ENCODE assay signal across 8 cellular contexts in genomic region chr6:1381397-1382330, GRCh38. TPM values are rescaled to one million over a fixed set of nuclear protein-coding genes. Genes with fewer than 3 reads are reported as not detected.
DNase-seq lines count a peak whose midpoint lies in the region; ATAC-seq and TF ChIP-seq lines count a peak whose summit lies in the region.

No MANE protein-coding gene starts in this region.

- peak overlapping the region; percentile 1 for H3K4me3 Mint-ChIP-seq in CD8-positive, alpha-beta T cell

- 1% methylated on average over 90 of the region's 90 CpGs for WGBS in HUES64
- 1 to 2% methylated on average over 86 to 89 of the region's 90 CpGs for WGBS in lung, 2 donors

- peak; percentile 65 for TF ChIP-seq CTCF in CD8-positive, alpha-beta T cell (IDR thresholded peaks at IDR 0.05)
- peak; percentile 66 for TF ChIP-seq CTCF in lung (IDR thresholded peaks at IDR 0.05; ENCODE audit: control extremely low read depth, extremely low read depth)

- no peak overlapping the region for H3K27ac Mint-ChIP-seq in CD8-positive, alpha-beta T cell

- peaks cover 29% of the 10 kb centered on the region for H3K4me1 ChIP-seq in CD8-positive, alpha-beta T cell (ENCODE audit: insufficient read depth, low read length)
- peaks cover 15% of the 10 kb centered on the region for H3K4me1 ChIP-seq in HUES64 (ENCODE audit: insufficient read depth, low read length)
- peaks cover 3 to 31% of the 10 kb centered on the region in 2 donors for H3K4me1 ChIP-seq in lung (ENCODE audit: control insufficient read depth in 2 of 2, insufficient read depth in 2 of 2, low read length in 2 of 2)

- H3K27ac ChIP-seq in CD8-positive, alpha-beta T cell (ENCODE audit: low read depth, low read length), result no peak overlapping the region
- H3K27ac ChIP-seq in HUES64 (ENCODE audit: low read depth, low read length), result no peak overlapping the region
- peak overlapping the region; percentile 29 for H3K27ac ChIP-seq in cingulate gyrus (ENCODE audit: low read depth, low read length)
- peak overlapping the region in 1 of 2 donors; percentile 73 for H3K27ac ChIP-seq in lung (ENCODE audit: low read depth in 1 of 2, low read length in 1 of 2)

- intact Hi-C loops in CD8-positive, alpha-beta T cell (cut with DNase I, micrococcal nuclease), result loop anchor here (5.0 kb wide), 3 partner anchors 584 to 789 kb away; no protein-coding TSS in a partner anchor

- H3K9me3 Mint-ChIP-seq in CD8-positive, alpha-beta T cell, result no peaks in the 10 kb centered on the region

- H3K9ac ChIP-seq in HUES64 (ENCODE audit: low read depth, low read length), result no peak overlapping the region

- CTCF ChIA-PET in CD8-positive, alpha-beta T cell (lab: Charles Lee), result interaction anchor here (1.0 to 2.6 kb wide), 4 partner anchors 9 to 789 kb away, joined by 4 to 16 read pairs (median 7); no protein-coding TSS in a partner anchor

- POLR2A ChIA-PET in CD8-positive, alpha-beta T cell (lab: Charles Lee), result no interaction called here

- peaks cover 46% of the 10 kb centered on the region for H3K27me3 ChIP-seq in CD8-positive, alpha-beta T cell (ENCODE audit: insufficient read depth, low read length)
- H3K27me3 ChIP-seq in HUES64 (ENCODE audit: insufficient read depth, low read length) (peaks cover 100% of the 10 kb centered on the region), lung (ENCODE audit: control insufficient read depth, insufficient read depth) (peaks cover 10% of the 10 kb centered on the region)

- H3K36me3 ChIP-seq in CD8-positive, alpha-beta T cell (ENCODE audit: insufficient read depth, low read length), result no peaks in the 10 kb centered on the region
- no peaks in the 10 kb centered on the region for H3K36me3 ChIP-seq in HUES64 (ENCODE audit: insufficient read depth, low read length)
- H3K36me3 ChIP-seq in lung (ENCODE audit: control insufficient read depth in 2 of 2, insufficient read depth in 2 of 2, low read length in 2 of 2), result no peaks in the 10 kb centered on the region

- H3K27me3 Mint-ChIP-seq in CD8-positive, alpha-beta T cell (ENCODE audit: low read depth), result peaks cover 61% of the 10 kb centered on the region

- H3K9me3 ChIP-seq in CD8-positive, alpha-beta T cell (ENCODE audit: low read length), result no peaks in the 10 kb centered on the region
- H3K9me3 ChIP-seq in HUES64 (ENCODE audit: insufficient read depth, low read depth, low read length) (0 out of 2 replicates have a peak, but pooled peaks cover 6% of the 10 kb centered on the region), lung (ENCODE audit: control insufficient read depth in 2 of 2, insufficient read depth in 1 of 2, low read length in 1 of 2) (peaks cover 0 to 4% of the 10 kb centered on the region in 2 donors)

- peak; percentile 62 for ATAC-seq in CD8-positive, alpha-beta T cell
- ATAC-seq in activated CD4-positive, CD25-positive, alpha-beta regulatory T cell treated with anti-CD3 and anti-CD28 coated beads, Interleukin-2, amount 50 U/mL, for 24 hours, result peak; percentile 40 to 62
- ATAC-seq in lung (ENCODE audit: insufficient read depth, low FRiP score) (peak; percentile 75), HG03432 (IDR thresholded peaks at IDR 0.05; ENCODE audit: unreplicated experiment) (no peak)

- no peaks in the 10 kb centered on the region for H3K36me3 Mint-ChIP-seq in CD8-positive, alpha-beta T cell

- DNase-seq in CD8-positive, alpha-beta T cell, result peak in 5 of 7 experiments; percentile 25 to 70 (median 47)
- DNase-seq in lung (ENCODE audit: low spot score) (no peak), DMS153 treated with DMSO at 0.1 percent for 48 hours (lab: John Stamatoyannopoulos, UW; ENCODE audit: unreplicated experiment) (no peak)
- peak; percentile 22 for DNase-seq in stimulated activated CD8-positive, alpha-beta memory T cell treated with anti-CD3 and anti-CD28 coated beads, Interleukin-15, amount 100 ng/mL, for 1 hour (ENCODE audit: low read depth)

- H3K4me3 ChIP-seq in CD8-positive, alpha-beta T cell (ENCODE audit: low read depth, low read length), result peak overlapping the region; percentile 33
- H3K4me3 ChIP-seq in HUES64 (ENCODE audit: low read length) (peak overlapping the region; percentile 44), lung (no peak overlapping the region)

- peaks cover 32% of the 10 kb centered on the region for H3K4me1 Mint-ChIP-seq in CD8-positive, alpha-beta T cell (ENCODE audit: low read depth)

RNA-seq across cellular contexts. Expression of gene FOXF2, which starts 7.7 kb away (rescaled TPM):
- total RNA-seq in CD8-positive, alpha-beta T cell, result not detected
- not detected for polyA plus RNA-seq in HUES64 (2013, experiment 1 of 2)
- 0.19 TPM for polyA plus RNA-seq in HUES64 (2013, experiment 2 of 2)
- total RNA-seq in lung, result 10 to 100 TPM; 17.2 to 22.9 TPM
- 10 to 100 TPM in 1 of 2 donors, 1 to 10 TPM in 1; 8.3 to 11.4 TPM for polyA plus RNA-seq in lung

Comparison
In these comparisons a context has a peak if more than half of its experiments do, and no peak if none do; other contexts are left out.
1. DNase-seq: peak in CD8-positive, alpha-beta T cell (5 of 7) and stimulated activated CD8-positive, alpha-beta memory T cell treated with anti-CD3 and anti-CD28 coated beads, Interleukin-15, amount 100 ng/mL, for 1 hour (single experiment); none in lung (single experiment) and DMS153 treated with DMSO at 0.1 percent for 48 hours (single experiment).
2. RNA of gene FOXF2, which starts 7.7 kb away (total RNA-seq): 17.2 to 22.9 TPM in lung; not detected in CD8-positive, alpha-beta T cell; every median in the first group is over 10 times any median in the second.